In genomic region chr2:205946226-205946625, GRCh38 we compare ENCODE assay signal across 25 cellular contexts.
"Had no signal": no experiment of that assay in that cellular context is flagged by ENCODE, and none has a peak within 500 bp of the region (broad histone marks: within the 10 kb centered on the region; RNA-seq: fewer than 3 reads in every experiment).

No MANE protein-coding gene starts in this region.

- H3K27ac Mint-ChIP-seq: activated CD4-positive, alpha-beta T cell treated with anti-CD3 and anti-CD28 coated beads for 36 hours; activated naive CD4-positive, alpha-beta T cell treated with anti-CD3 and anti-CD28 coated beads for 36 hours; activated naive CD8-positive, alpha-beta T cell treated with anti-CD3 and anti-CD28 coated beads for 36 hours; activated T-cell treated with anti-CD3 and anti-CD28 coated beads, Interleukin-2, amount 50 U/mL, for 72 hours; effector memory CD8-positive, alpha-beta T cell; mesothelial cell of epicardium; naive thymus-derived CD4-positive, alpha-beta T cell had no signal

- H3K4me3 Mint-ChIP-seq: activated CD4-positive, alpha-beta T cell treated with anti-CD3 and anti-CD28 coated beads for 36 hours; activated naive CD4-positive, alpha-beta T cell treated with anti-CD3 and anti-CD28 coated beads for 36 hours; activated naive CD8-positive, alpha-beta T cell treated with anti-CD3 and anti-CD28 coated beads for 36 hours; activated T-cell treated with anti-CD3 and anti-CD28 coated beads, Interleukin-2, amount 50 U/mL, for 72 hours; brain; effector memory CD8-positive, alpha-beta T cell; mesothelial cell of epicardium; naive thymus-derived CD4-positive, alpha-beta T cell had no signal

- H3K4me2 ChIP-seq: hepatocyte had no signal

- H3K4me3 ChIP-seq: adrenal gland, ascending aorta, cardiac muscle cell, coronary artery, gastroesophageal sphincter, hepatocyte, left ventricle myocardium inferior, spleen, testis, transverse colon had no signal

- H3K9me3 ChIP-seq: adrenal gland, ascending aorta, testis, transverse colon had no signal

- H3K36me3 Mint-ChIP-seq: activated naive CD8-positive, alpha-beta T cell treated with anti-CD3 and anti-CD28 coated beads for 36 hours; brain; naive thymus-derived CD4-positive, alpha-beta T cell had no signal

- DNase-seq: activated CD4-positive, alpha-beta T cell treated with anti-CD3 and anti-CD28 coated beads for 36 hours; activated CD4-positive, CD25-positive, alpha-beta regulatory T cell; activated naive CD4-positive, alpha-beta T cell treated with anti-CD3 and anti-CD28 coated beads for 36 hours; activated naive CD8-positive, alpha-beta T cell treated with anti-CD3 and anti-CD28 coated beads for 36 hours; activated T-cell treated with anti-CD3 and anti-CD28 coated beads for 4 hours; activated T-cell treated with anti-CD3 and anti-CD28 coated beads, Interleukin-2, amount 50 U/mL, for 72 hours; adrenal gland; cerebellar nuclear complex; effector memory CD8-positive, alpha-beta T cell; islet precursor cell; left ventricle myocardium inferior; naive thymus-derived CD4-positive, alpha-beta T cell; posterior cingulate gyrus; right cardiac atrium; spleen; stimulated activated naive CD4-positive, alpha-beta T cell; testis; transverse colon had no signal

- ATAC-seq: activated CD4-positive, alpha-beta T cell treated with anti-CD3 and anti-CD28 coated beads for 36 hours; activated T-cell treated with anti-CD3 and anti-CD28 coated beads, Interleukin-2, amount 50 U/mL, for 72 hours; effector memory CD8-positive, alpha-beta T cell; gastroesophageal sphincter; naive thymus-derived CD4-positive, alpha-beta T cell; right cardiac atrium had no signal

- H3K79me2 ChIP-seq: hepatocyte had no signal

- H3K9me3 Mint-ChIP-seq: activated T-cell treated with anti-CD3 and anti-CD28 coated beads, Interleukin-2, amount 50 U/mL, for 72 hours had no signal

- H3K36me3 ChIP-seq: adrenal gland, ascending aorta, cardiac muscle cell, gastroesophageal sphincter, left ventricle myocardium inferior, spleen, transverse colon had no signal

- H3K27me3 ChIP-seq: adrenal gland, ascending aorta, cardiac muscle cell, gastroesophageal sphincter, hepatocyte, testis, transverse colon had no signal

- H3K27ac ChIP-seq: adrenal gland, ascending aorta, cardiac muscle cell, coronary artery, gastroesophageal sphincter, left ventricle myocardium inferior, testis, transverse colon had no signal

- H3K4me1 ChIP-seq: left ventricle myocardium inferior, testis had no signal

- H2AFZ ChIP-seq: hepatocyte had no signal
